Comparison of ENCODE assay signal across 8 cellular contexts in the genomic region with DNA sequence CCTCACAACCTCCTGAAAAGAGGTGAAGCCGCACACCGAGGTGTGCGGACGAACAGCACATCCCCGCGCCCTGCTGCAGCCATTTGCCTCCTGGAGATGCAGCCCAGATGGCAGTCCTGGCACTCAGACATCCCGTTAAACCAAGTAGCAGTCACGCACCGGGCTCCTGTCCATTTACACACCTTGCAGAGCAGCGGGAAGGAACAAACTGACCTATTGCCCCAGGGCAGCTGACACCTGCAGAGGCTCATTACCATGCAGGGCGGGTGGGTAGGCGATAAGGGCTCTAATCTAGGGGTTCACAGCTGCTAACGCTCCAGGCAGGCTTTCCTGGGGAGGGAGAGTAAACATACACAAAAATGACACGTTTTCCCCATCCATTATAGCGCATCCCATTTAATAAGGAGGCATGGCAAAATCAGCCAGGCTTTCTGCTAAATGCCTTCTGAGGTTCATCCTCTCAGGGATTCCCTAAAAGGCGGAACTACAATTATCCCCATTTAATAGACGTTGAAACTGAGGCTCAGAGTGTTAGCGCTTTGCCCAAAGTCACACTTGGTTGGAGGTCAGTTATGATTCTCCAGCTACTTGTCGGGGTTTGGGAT. TPM values are rescaled to one million over a fixed set of nuclear protein-coding genes. Genes with fewer than 3 reads are reported as not detected.
DNase-seq lines count a peak whose midpoint lies in the region; ATAC-seq and TF ChIP-seq lines count a peak whose summit lies in the region.

No MANE protein-coding gene starts in this region.

- no peak overlapping the region for H3K27ac Mint-ChIP-seq in nephron progenitor cell

- H3K27me3 ChIP-seq in PC-3 (ENCODE audit: low read length) (no peaks in the 10 kb centered on the region), ectodermal cell (ENCODE audit: control insufficient read depth, insufficient read depth, low read length, poor library complexity, severe bottlenecking) (peaks cover 42% of the 10 kb centered on the region)

- H3K36me3 ChIP-seq in PC-3 (ENCODE audit: low read depth, low read length) (no peaks in the 10 kb centered on the region), ectodermal cell (ENCODE audit: control insufficient read depth, insufficient read depth, low read length) (no peaks in the 10 kb centered on the region)

- peak; percentile 11 for TF ChIP-seq POLR2A in GM19099 (IDR thresholded peaks at IDR 0.05; ENCODE audit: extremely low read depth, insufficient read length, low read depth)

- TSS peak; percentile 85 for BruUV-seq in PC-3 (replicated peaks; lab: Mats Ljungman, UMichigan)

- H3K9me2 ChIP-seq in PC-3 (replicated peaks; ENCODE audit: low read length), result no peaks in the 10 kb centered on the region

- intact Hi-C loops in PC-3 (cut with micrococcal nuclease), result no loop called here

- ATAC-seq in PC-3, result no peak
- no peak for ATAC-seq in GM18907 (IDR thresholded peaks at IDR 0.05; ENCODE audit: unreplicated experiment)

- H3K4me3 Mint-ChIP-seq in nephron progenitor cell, result peak overlapping the region; percentile 79

- no peaks in the 10 kb centered on the region for H3K36me3 Mint-ChIP-seq in nephron progenitor cell (ENCODE audit: low read depth)

- H3K9me3 Mint-ChIP-seq in nephron progenitor cell, result no peaks in the 10 kb centered on the region

- H3K27me3 Mint-ChIP-seq in nephron progenitor cell (ENCODE audit: low read depth, poor library complexity), result peaks cover 18% of the 10 kb centered on the region

- H2AFZ ChIP-seq in PC-3 (ENCODE audit: low read length), result peak overlapping the region; percentile 64

- peak overlapping the region; percentile 20; the same call in 1 of the 2 replicates for H3K9ac ChIP-seq in PC-3 (ENCODE audit: low read length)

- H3K4me3 ChIP-seq in PC-3 (ENCODE audit: low read length) (peak overlapping the region; percentile 66), ectodermal cell (ENCODE audit: insufficient read depth, low read depth, low read length) (peak overlapping the region; percentile 17)

- no peak for TF ChIP-seq CTCF in PC-3 (conservative IDR thresholded peaks at IDR 0.05; ENCODE audit: low read depth, low read length)
- no peak for TF ChIP-seq CTCF in nephron progenitor cell (IDR thresholded peaks at IDR 0.05)

- H3K4me1 ChIP-seq in PC-3 (ENCODE audit: insufficient read depth, low read length) (peaks cover 55% of the 10 kb centered on the region), ectodermal cell (ENCODE audit: control insufficient read depth, insufficient read depth, low read length) (peaks cover 22% of the 10 kb centered on the region)

- H3K9me3 ChIP-seq in PC-3 (ENCODE audit: low read length) (no peaks in the 10 kb centered on the region), ectodermal cell (ENCODE audit: control insufficient read depth, low read length) (no peaks in the 10 kb centered on the region)

- H3K79me2 ChIP-seq in PC-3 (ENCODE audit: low read length), result peaks cover 46% of the 10 kb centered on the region

- H3F3A ChIP-seq in PC-3 (ENCODE audit: low read length, unreplicated experiment), result peaks cover 4% of the 10 kb centered on the region

- WGBS in ectodermal cell, 2 experiments, result 17 to 19% methylated on average over 19 of the region's 19 CpGs

- peak overlapping the region; percentile 40 for H3K27ac ChIP-seq in PC-3 (ENCODE audit: low read length)
- no peak overlapping the region for H3K27ac ChIP-seq in ectodermal cell (ENCODE audit: insufficient read depth, low read depth, low read length, poor library complexity, severe bottlenecking)

- peak overlapping the region; percentile 84 for H3K4me2 ChIP-seq in PC-3 (ENCODE audit: low read length)

- CTCF ChIA-PET in PC-3 (lab: Charles Lee), result no interaction called here

- POLR2A ChIA-PET in PC-3 (lab: Charles Lee; ENCODE audit: unreplicated experiment), result no interaction called here

- DNase-seq in PC-3 (peak; percentile 44), nephron progenitor cell (no peak), kidney glomerular epithelial cell (lab: John Stamatoyannopoulos, UW) (no peak), SKM-1 treated with dmso at 0.1 percent for 144 hours (lab: John Stamatoyannopoulos, UW; ENCODE audit: unreplicated experiment) (no peak)
- no peak for DNase-seq in activated CD4-positive, CD25-positive, alpha-beta regulatory T cell treated with anti-CD3 and anti-CD28 coated beads, Interleukin-2, amount 50 U/mL, for 72 hours

- H4K20me1 ChIP-seq in PC-3 (ENCODE audit: low read length), result peaks cover 5% of the 10 kb centered on the region

- peaks cover 70% of the 10 kb centered on the region for H3K4me1 Mint-ChIP-seq in nephron progenitor cell

RNA-seq across cellular contexts. Expression of a gene that starts 0.8 kb away (rescaled TPM):
- 126 and 200 TPM in 2 replicates for total RNA-seq in PC-3 (2014; rRNA removed)
- polyA plus RNA-seq in ectodermal cell (2013, experiment 1 of 4), result 5.0 TPM
- polyA plus RNA-seq in ectodermal cell (2013, experiment 2 of 4), result 6.8 TPM
- 5.3 TPM for polyA plus RNA-seq in ectodermal cell (2013, experiment 3 of 4)
- polyA plus RNA-seq in ectodermal cell (2013, experiment 4 of 4), result 7.5 TPM

RNA-seq across cellular contexts. Expression of a gene that starts 2.7 kb away (rescaled TPM):
- total RNA-seq in PC-3 (2014; rRNA removed), result 76.3 and 87.7 TPM in 2 replicates
- polyA plus RNA-seq in ectodermal cell (2013, experiment 1 of 4), result 38.9 TPM
- 37.2 TPM for polyA plus RNA-seq in ectodermal cell (2013, experiment 2 of 4)
- polyA plus RNA-seq in ectodermal cell (2013, experiment 3 of 4), result 35.1 TPM
- 41.0 TPM for polyA plus RNA-seq in ectodermal cell (2013, experiment 4 of 4)

RNA-seq across cellular contexts. Expression of a gene that starts 4.8 kb away (rescaled TPM):
- total RNA-seq in PC-3 (2014; rRNA removed), result 126 and 206 TPM in 2 replicates
- 38.2 TPM for polyA plus RNA-seq in ectodermal cell (2013, experiment 1 of 4)
- 41.3 TPM for polyA plus RNA-seq in ectodermal cell (2013, experiment 2 of 4)
- 33.5 TPM for polyA plus RNA-seq in ectodermal cell (2013, experiment 3 of 4)
- polyA plus RNA-seq in ectodermal cell (2013, experiment 4 of 4), result 38.4 TPM

RNA-seq across cellular contexts. Expression of a gene that starts 16.9 kb away (rescaled TPM):
- 197 and 233 TPM in 2 replicates for total RNA-seq in PC-3 (2014; rRNA removed)
- 9.3 TPM for polyA plus RNA-seq in ectodermal cell (2013, experiment 1 of 4)
- 11.2 TPM for polyA plus RNA-seq in ectodermal cell (2013, experiment 2 of 4)
- 15.5 TPM for polyA plus RNA-seq in ectodermal cell (2013, experiment 3 of 4)
- polyA plus RNA-seq in ectodermal cell (2013, experiment 4 of 4), result 13.8 TPM

RNA-seq across cellular contexts. Expression of a gene that starts 20.5 kb away (rescaled TPM):
- total RNA-seq in PC-3 (2014; rRNA removed), result 0.58 and 0.69 TPM in 2 replicates
- polyA plus RNA-seq in ectodermal cell (2013, experiment 1 of 4), result not detected
- 0.30 TPM for polyA plus RNA-seq in ectodermal cell (2013, experiment 2 of 4)
- 0.27 TPM for polyA plus RNA-seq in ectodermal cell (2013, experiment 3 of 4)
- polyA plus RNA-seq in ectodermal cell (2013, experiment 4 of 4), result 0.16 TPM
